ENCODE assay signal across 16 cellular contexts in the genomic region with DNA sequence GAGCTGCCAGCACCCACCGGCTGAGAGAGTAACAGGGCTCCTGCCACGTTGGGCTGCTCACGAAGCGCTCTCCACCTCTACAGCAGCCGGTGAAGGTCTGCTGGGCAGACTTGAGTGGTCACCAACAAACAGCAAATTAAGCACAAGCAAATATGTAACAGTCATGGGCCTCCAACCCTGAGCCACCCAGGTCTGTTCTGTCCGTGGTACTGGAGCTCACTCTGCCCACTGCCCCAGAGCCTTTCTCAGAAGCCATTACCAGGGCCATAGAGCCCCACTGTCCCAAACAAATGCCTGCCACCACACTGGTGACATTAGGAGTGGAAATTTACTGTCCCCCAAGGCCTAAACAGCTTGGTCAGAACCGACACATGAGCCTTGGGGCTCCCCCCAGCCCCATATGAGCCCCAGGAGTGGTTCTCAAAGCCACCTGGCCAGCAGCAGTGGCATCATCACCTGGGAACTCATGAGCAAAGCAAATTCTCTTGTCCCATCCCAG. TPM values are rescaled to one million over a fixed set of nuclear protein-coding genes. Genes with fewer than 3 reads are reported as not detected.
DNase-seq lines count a peak whose midpoint lies in the region; ATAC-seq and TF ChIP-seq lines count a peak whose summit lies in the region.
"Had no signal": no experiment of that assay in that cellular context is flagged by ENCODE, and none has a peak within 500 bp of the region (broad histone marks: within the 10 kb centered on the region; RNA-seq: fewer than 3 reads in every experiment).

No MANE protein-coding gene starts in this region.

- H3K4me2 ChIP-seq in osteoblast (ENCODE audit: insufficient read depth, low read length), result no peak overlapping the region
- H3K4me2 ChIP-seq: A549 had no signal

- H3K9me3 Mint-ChIP-seq in chondrocyte (ENCODE audit: low read depth), result no peaks in the 10 kb centered on the region
- H3K9me3 Mint-ChIP-seq: type B pancreatic cell had no signal

- peaks cover 0 to 11% (median 0%) of the 10 kb centered on the region in 9 donors for H3K36me3 ChIP-seq in heart right ventricle
- peaks cover 5% of the 10 kb centered on the region for H3K36me3 ChIP-seq in right atrium auricular region
- no peaks in the 10 kb centered on the region for H3K36me3 ChIP-seq in osteoblast (ENCODE audit: insufficient read depth, low read length)
- no peaks in the 10 kb centered on the region for H3K36me3 ChIP-seq in transverse colon
- H3K36me3 ChIP-seq: colonic mucosa, ovary had no signal

- peaks cover 4% of the 10 kb centered on the region for H3K36me3 Mint-ChIP-seq in chondrocyte (ENCODE audit: low read depth)
- H3K36me3 Mint-ChIP-seq: type B pancreatic cell had no signal

- intact Hi-C loops in heart right ventricle (cut with DNase I) (loop anchor here in 2 of 10 donors (5.0 to 10.0 kb wide), 2 partner anchors 37 to 51 kb away; no protein-coding TSS in a partner anchor), transverse colon (cut with DNase I; ENCODE audit: low total_unique reads) (no loop called here)

- no peaks in the 10 kb centered on the region for H3K79me2 ChIP-seq in osteoblast (ENCODE audit: insufficient read depth, low read length)

- H3K4me3 Mint-ChIP-seq in chondrocyte (ENCODE audit: unreplicated experiment), result no peak overlapping the region
- H3K4me3 Mint-ChIP-seq: type B pancreatic cell had no signal

- TF ChIP-seq POLR2A in transverse colon (IDR thresholded peaks at IDR 0.05), result no peak

- in situ Hi-C loops in transverse colon (cut with MboI; ENCODE audit: low pct_ligation_motif_present in 1 of 4, low pct_unique_long_range_greater_than_20kb in 1 of 4, low sequenced_read_pairs in 3 of 4), result no loop called here

- H3K4me1 Mint-ChIP-seq in chondrocyte (ENCODE audit: low read depth), result peaks cover 69% of the 10 kb centered on the region

- H3K27me3 Mint-ChIP-seq in chondrocyte (ENCODE audit: low read depth), result no peaks in the 10 kb centered on the region
- H3K27me3 Mint-ChIP-seq: type B pancreatic cell had no signal

- H3K27ac ChIP-seq in heart right ventricle (peak overlapping the region in 7 of 10 donors; percentile 2 to 86 (median 69)), right atrium auricular region (no peak overlapping the region), osteoblast (ENCODE audit: low read depth, low read length) (no peak overlapping the region), transverse colon (peak overlapping the region; percentile 49 to 81 (median 72))
- H3K27ac ChIP-seq: A549, ovary had no signal

- H3K9me3 ChIP-seq in heart right ventricle (no peaks in the 10 kb centered on the region), right atrium auricular region (no peaks in the 10 kb centered on the region), osteoblast (ENCODE audit: low read depth, low read length) (no peaks in the 10 kb centered on the region), transverse colon (no peaks in the 10 kb centered on the region)
- H3K9me3 ChIP-seq: A549, colonic mucosa, ovary had no signal

- no peak overlapping the region for H2AFZ ChIP-seq in osteoblast (ENCODE audit: low read length)

- no peak for TF ChIP-seq EP300 in transverse colon (IDR thresholded peaks at IDR 0.05; ENCODE audit: low read depth)

- CTCF ChIA-PET in GM10248 (lab: Yijun Ruan, JAX), result interaction anchor here (1.3 to 3.0 kb wide), 2 partner anchors 16 to 36 kb away, joined by 3 to 14 read pairs; no protein-coding TSS in a partner anchor

- DNase-seq in heart right ventricle (no peak), right atrium auricular region (ENCODE audit: low spot score) (no peak), chondrocyte (ENCODE audit: low spot score) (no peak), osteoblast (ENCODE audit: insufficient read length, low spot score, missing footprints) (peak; percentile 37), transverse colon (no peak), GM10248 (ENCODE audit: extremely low spot score) (no peak), T1000 (lab: John Stamatoyannopoulos, UW) (no peak)
- DNase-seq: activated naive CD4-positive, alpha-beta T cell; colonic mucosa; MM.1S; NCI-H1694 treated with DMSO at 0.1 percent for 48 hours; ovary; RPMI8226 had no signal

- POLR2A ChIA-PET in GM10248 (lab: Yijun Ruan, JAX), result no interaction called here

- H3K4me1 ChIP-seq in heart right ventricle (peaks cover 43 to 86% (median 63%) of the 10 kb centered on the region in 9 donors), right atrium auricular region (peaks cover 0 to 72% of the 10 kb centered on the region in 2 donors), osteoblast (ENCODE audit: insufficient read depth, low read length) (peaks cover 30% of the 10 kb centered on the region), transverse colon (peaks cover 51 to 81% (median 72%) of the 10 kb centered on the region in 4 donors)

- TF ChIP-seq CTCF in heart right ventricle (IDR thresholded peaks at IDR 0.05) (no peak), right atrium auricular region (IDR thresholded peaks at IDR 0.05) (no peak), chondrocyte (IDR thresholded peaks at IDR 0.05) (no peak), osteoblast (IDR thresholded peaks at IDR 0.05; ENCODE audit: extremely low read depth, low read depth, low read length) (no peak), transverse colon (IDR thresholded peaks at IDR 0.05) (no peak), GM10248 (IDR thresholded peaks at IDR 0.05; ENCODE audit: control extremely low read depth, extremely low read depth, low read depth, missing control alignments) (no peak)

- WGBS in heart right ventricle, 2 donors, result 93 to 95% methylated on average over 7 of the region's 7 CpGs
- WGBS in transverse colon (ENCODE audit: low coverage in 1 of 2), 2 donors, result 72% methylated on average over 7 of the region's 7 CpGs; no CpG with 5 or more reads in 1 of the 2 donors

- H3K27ac Mint-ChIP-seq in chondrocyte (ENCODE audit: unreplicated experiment), result peak overlapping the region; percentile 98
- H3K27ac Mint-ChIP-seq: type B pancreatic cell had no signal

- ATAC-seq in heart right ventricle, result no peak
- no peak for ATAC-seq in HG03354 (IDR thresholded peaks at IDR 0.05; ENCODE audit: poor library complexity, severe bottlenecking, unreplicated experiment)
- ATAC-seq: A549 had no signal

- H3K4me3 ChIP-seq in heart right ventricle (no peak overlapping the region), right atrium auricular region (no peak overlapping the region), osteoblast (ENCODE audit: insufficient read depth, low read length) (no peak overlapping the region), transverse colon (no peak overlapping the region)
- H3K4me3 ChIP-seq: A549, colonic mucosa, ovary had no signal

- no peaks in the 10 kb centered on the region for H4K20me1 ChIP-seq in osteoblast (ENCODE audit: insufficient read depth, low read length)

- H3K27me3 ChIP-seq in heart right ventricle (no peaks in the 10 kb centered on the region), right atrium auricular region (no peaks in the 10 kb centered on the region), osteoblast (ENCODE audit: insufficient read depth, low read length) (no peaks in the 10 kb centered on the region), transverse colon (no peaks in the 10 kb centered on the region)
- H3K27me3 ChIP-seq: colonic mucosa, ovary had no signal

RNA-seq across cellular contexts. Expression of gene LRIG1, which starts 56.6 kb away (rescaled TPM):
- 100 to 1,000 TPM in 3 of 10 donors, 10 to 100 TPM in 7; 71.9 to 109 (median 95.2) TPM for total RNA-seq in heart right ventricle
- 10 to 100 TPM; 23.8 to 33.8 TPM for polyA plus RNA-seq in heart right ventricle
- total RNA-seq in right atrium auricular region, result 100 to 1,000 TPM; 147 to 179 TPM
- 66.8 to 111 TPM (median 108 TPM) in 3 replicates for total RNA-seq in chondrocyte
- 14.1 and 16.5 TPM in 2 replicates for total RNA-seq in osteoblast
- 10 to 100 TPM; 67.2 to 87.6 (median 79.3) TPM for total RNA-seq in transverse colon

Comparison
In these comparisons a context has a peak if more than half of its experiments do, and no peak if none do; other contexts are left out.
1. H3K27ac ChIP-seq: peak in heart right ventricle (7 of 10) and transverse colon (4 of 4); none in right atrium auricular region (0 of 2) and osteoblast (single experiment).